ENCODE assay signal across 14 cellular contexts in genomic region chr3:38487323-38487722, GRCh38. TPM values are rescaled to one million over a fixed set of nuclear protein-coding genes. Genes with fewer than 3 reads are reported as not detected.
DNase-seq lines count a peak whose midpoint lies in the region; ATAC-seq and TF ChIP-seq lines count a peak whose summit lies in the region.
"Had no signal": no experiment of that assay in that cellular context is flagged by ENCODE, and none has a peak within 500 bp of the region (broad histone marks: within the 10 kb centered on the region; RNA-seq: fewer than 3 reads in every experiment).

No MANE protein-coding gene starts in this region.

- no peak for TF ChIP-seq CTCF in Calu3 (IDR thresholded peaks at IDR 0.05; ENCODE audit: unreplicated experiment)

- CTCF ChIA-PET in Calu3 (lab: Charles Lee) = no interaction called here

- no peaks in the 10 kb centered on the region for H3K27me3 Mint-ChIP-seq in Calu3 (ENCODE audit: unreplicated experiment)
- H3K27me3 Mint-ChIP-seq: stimulated activated naive CD8-positive, alpha-beta T cell treated with anti-CD3 and anti-CD28 coated beads, Interleukin-15, amount 100 ng/mL, for 72 hours had no signal

- no TSS peak for BruUV-seq in Calu3 (replicated peaks; lab: Mats Ljungman, UMichigan)

- no peak overlapping the region for H3K4me3 Mint-ChIP-seq in Calu3 (ENCODE audit: low read depth, unreplicated experiment)
- H3K4me3 Mint-ChIP-seq: endodermal cell; GM23338; stimulated activated naive CD8-positive, alpha-beta T cell treated with anti-CD3 and anti-CD28 coated beads, Interleukin-15, amount 100 ng/mL, for 72 hours had no signal

- no peaks in the 10 kb centered on the region for H3K9me3 Mint-ChIP-seq in Calu3 (ENCODE audit: low read depth, unreplicated experiment)
- H3K9me3 Mint-ChIP-seq: endodermal cell; GM23338; stimulated activated naive CD8-positive, alpha-beta T cell treated with anti-CD3 and anti-CD28 coated beads, Interleukin-15, amount 100 ng/mL, for 72 hours had no signal

- intact Hi-C loops in Calu3 (cut with micrococcal nuclease; ENCODE audit: unreplicated experiment) = no loop called here

- TF ChIP-seq POLR2A in GM18505 (IDR thresholded peaks at IDR 0.05; ENCODE audit: borderline replicate concordance, extremely low read depth, insufficient read depth, insufficient read length) = no peak

- peaks cover 5% of the 10 kb centered on the region for H3K36me3 Mint-ChIP-seq in Calu3 (ENCODE audit: insufficient read depth, unreplicated experiment)

- H3K4me1 Mint-ChIP-seq in Calu3 (ENCODE audit: low read depth, unreplicated experiment) = no peaks in the 10 kb centered on the region
- H3K4me1 Mint-ChIP-seq: endodermal cell, GM23338 had no signal

- peak; percentile 95 for ATAC-seq in GM18505 (IDR thresholded peaks at IDR 0.05; ENCODE audit: unreplicated experiment)
- ATAC-seq in GM19463 (IDR thresholded peaks at IDR 0.05; ENCODE audit: unreplicated experiment) = peak; percentile 99
- peak; percentile 96 for ATAC-seq in HG02870 (IDR thresholded peaks at IDR 0.05; ENCODE audit: unreplicated experiment)
- peak; percentile 77 for ATAC-seq in HG03558 (IDR thresholded peaks at IDR 0.05; ENCODE audit: extremely low read depth, unreplicated experiment)
- ATAC-seq: GM23338; stimulated activated naive CD8-positive, alpha-beta T cell treated with anti-CD3 and anti-CD28 coated beads, Interleukin-15, amount 100 ng/mL, for 72 hours had no signal

- DNase-seq in activated naive CD4-positive, alpha-beta T cell (lab: John Stamatoyannopoulos, UW) = no peak
- DNase-seq in Calu3 (no peak), NCI-H748 (lab: John Stamatoyannopoulos, UW; ENCODE audit: unreplicated experiment) (no peak)
- DNase-seq in activated naive CD4-positive, alpha-beta T cell treated with anti-CD3 and anti-CD28 coated beads, Interleukin-2, amount 50 U/mL, for 16 hours = no peak
- DNase-seq: endodermal cell; mesendoderm; NCI-H2029 treated with DMSO at 0.1 percent for 48 hours; stimulated activated CD4-positive, alpha-beta T cell treated with anti-CD3 and anti-CD28 coated beads, Interleukin-1b, Interleukin-23, amount 100 ng/mL, for 48 hours; stimulated activated naive CD8-positive, alpha-beta T cell treated with anti-CD3 and anti-CD28 coated beads, Interleukin-15, amount 100 ng/mL, for 72 hours had no signal

- no peak overlapping the region for H3K27ac Mint-ChIP-seq in Calu3 (ENCODE audit: unreplicated experiment)
- H3K27ac Mint-ChIP-seq: endodermal cell; GM23338; stimulated activated naive CD8-positive, alpha-beta T cell treated with anti-CD3 and anti-CD28 coated beads, Interleukin-15, amount 100 ng/mL, for 72 hours had no signal

RNA-seq across cellular contexts. Expression of gene EXOG, which starts 8.8 kb away (rescaled TPM):
- total RNA-seq in Calu3 (2022) = 11.2 and 13.2 TPM in 2 replicates

RNA-seq across cellular contexts. Expression of gene ACVR2B, which starts 33.6 kb away (rescaled TPM):
- 5.2 and 6.2 TPM in 2 replicates for total RNA-seq in Calu3 (2022)
